8 cellular contexts compared by ENCODE assay signal in genomic region chr20:44884907-44885391, GRCh38. TPM values are rescaled to one million over a fixed set of nuclear protein-coding genes. Genes with fewer than 3 reads are reported as not detected.
A peak's percentile ranks its signal among the peaks of the same experiment; 100 is the strongest.
DNase-seq lines count a peak whose midpoint lies in the region; ATAC-seq and TF ChIP-seq lines count a peak whose summit lies in the region.

No MANE protein-coding gene starts in this region.

- DNase-seq in CD14-positive monocyte (ENCODE audit: low spot score) (no peak), Karpas-422 (no peak), neural crest cell (ENCODE audit: low read depth, low spot score) (no peak), NCI-H2196 treated with DMSO at 0.1 percent for 48 hours (lab: John Stamatoyannopoulos, UW; ENCODE audit: unreplicated experiment) (no peak), NK-92 (lab: John Stamatoyannopoulos, UW; ENCODE audit: unreplicated experiment) (no peak), omental fat pad (ENCODE audit: low spot score) (no peak)

- H3K36me3 ChIP-seq in Karpas-422 (ENCODE audit: insufficient read depth, low read length) (peaks cover 31% of the 10 kb centered on the region), duodenal mucosa (ENCODE audit: control insufficient read depth in 1 of 2, insufficient read depth in 2 of 2, low read length in 2 of 2) (peaks cover 0 to 6% of the 10 kb centered on the region in 2 donors)

- H3K27ac ChIP-seq in Karpas-422 (ENCODE audit: low read length), result no peak overlapping the region
- H3K27ac ChIP-seq in duodenal mucosa (ENCODE audit: low read depth, low read length), result peak overlapping the region; percentile 95

- H2AFZ ChIP-seq in Karpas-422 (ENCODE audit: low read length), result peak overlapping the region; percentile 90

- H3K9me3 ChIP-seq in Karpas-422 (ENCODE audit: low read length) (no peaks in the 10 kb centered on the region), duodenal mucosa (ENCODE audit: control insufficient read depth in 1 of 2, low read length in 2 of 2) (no peaks in the 10 kb centered on the region)

- H3K9me2 ChIP-seq in Karpas-422 (replicated peaks; ENCODE audit: insufficient read depth, low read length), result no peaks in the 10 kb centered on the region

- H3K4me1 ChIP-seq in Karpas-422 (ENCODE audit: low read length), result peaks cover 35% of the 10 kb centered on the region
- H3K4me1 ChIP-seq in duodenal mucosa (ENCODE audit: control insufficient read depth in 1 of 2, insufficient read depth in 2 of 2, low read length in 2 of 2), result peaks cover 35% of the 10 kb centered on the region in 2 donors

- H3K79me2 ChIP-seq in Karpas-422 (ENCODE audit: low read length), result peaks cover 45% of the 10 kb centered on the region

- peaks cover 49% of the 10 kb centered on the region for H3K4me1 Mint-ChIP-seq in CD14-positive monocyte
- H3K4me1 Mint-ChIP-seq in neural crest cell, result peaks cover 45% of the 10 kb centered on the region

- no peak for ATAC-seq in HG02623 (IDR thresholded peaks at IDR 0.05; ENCODE audit: unreplicated experiment)
- ATAC-seq in omental fat pad (ENCODE audit: low FRiP score), result no peak

- H3K9me3 Mint-ChIP-seq in CD14-positive monocyte (peaks cover 0 to 3% (median 0%) of the 10 kb centered on the region in 7 donors), neural crest cell (no peaks in the 10 kb centered on the region)

- H3K9ac ChIP-seq in Karpas-422 (ENCODE audit: low read length), result peak overlapping the region; percentile 79
- peak overlapping the region; percentile 64 to 87 for H3K9ac ChIP-seq in duodenal mucosa (ENCODE audit: low read depth in 1 of 2, low read length in 2 of 2)

- peak overlapping the region; percentile 91 to 96 for H3K4me3 Mint-ChIP-seq in CD14-positive monocyte
- peak overlapping the region; percentile 95 for H3K4me3 Mint-ChIP-seq in neural crest cell

- H3K36me3 Mint-ChIP-seq in CD14-positive monocyte (peaks cover 0 to 9% of the 10 kb centered on the region in 2 donors), neural crest cell (ENCODE audit: low read depth) (no peaks in the 10 kb centered on the region)

- H3K27me3 Mint-ChIP-seq in CD14-positive monocyte (ENCODE audit: low read depth in 3 of 3) (no peaks in the 10 kb centered on the region), neural crest cell (ENCODE audit: low read depth) (no peaks in the 10 kb centered on the region)

- intact Hi-C loops in CD14-positive monocyte (cut with micrococcal nuclease), result loop anchor here (5.0 to 10.0 kb wide), 2 partner anchors 82 to 680 kb away; partner anchors contain the start of gene STK4 (in 2 of the 2)

- no peaks in the 10 kb centered on the region for H3K27me3 ChIP-seq in Karpas-422 (ENCODE audit: low read length)
- no peaks in the 10 kb centered on the region for H3K27me3 ChIP-seq in duodenal mucosa (ENCODE audit: control insufficient read depth in 1 of 2, insufficient read depth in 2 of 2, low read length in 2 of 2)

- H3K4me2 ChIP-seq in Karpas-422 (ENCODE audit: low read depth, low read length, poor library complexity, severe bottlenecking), result peak overlapping the region; percentile 84

- peaks cover 41% of the 10 kb centered on the region for H4K20me1 ChIP-seq in Karpas-422 (ENCODE audit: insufficient read depth, low read depth, low read length)

- TF ChIP-seq CTCF in CD14-positive monocyte (IDR thresholded peaks at IDR 0.05), result no peak
- no peak for TF ChIP-seq CTCF in neural crest cell (conservative IDR thresholded peaks at IDR 0.05)
- TF ChIP-seq CTCF in omental fat pad (IDR thresholded peaks at IDR 0.05), result no peak

- peak overlapping the region; percentile 87 to 94 (median 91) for H3K27ac Mint-ChIP-seq in CD14-positive monocyte
- H3K27ac Mint-ChIP-seq in neural crest cell (ENCODE audit: unreplicated experiment), result peak overlapping the region; percentile 68

- peak overlapping the region; percentile 94 for H3K4me3 ChIP-seq in Karpas-422 (ENCODE audit: low read length)
- H3K4me3 ChIP-seq in duodenal mucosa (ENCODE audit: low read depth in 1 of 2, low read length in 2 of 2), result peak overlapping the region; percentile 77 to 90

RNA-seq across cellular contexts. Expression of gene YWHAB, which starts 0.6 kb away (rescaled TPM):
- 100 to 1,000 TPM; 504 to 654 TPM for polyA plus RNA-seq in CD14-positive monocyte
- total RNA-seq in Karpas-422 (2014; rRNA removed; shearing (Covaris generic); ENCODE audit: low replicate concordance), result 56.1 and 92.1 TPM in 2 replicates
- total RNA-seq in neural crest cell (168 and 172 TPM in 2 replicates), omental fat pad (100 to 1,000 TPM; 114 to 153 (median 143) TPM)

RNA-seq across cellular contexts. Expression of gene PABPC1L, which starts 24.9 kb away (rescaled TPM):
- polyA plus RNA-seq in CD14-positive monocyte, result under 1 TPM in 1 of 2 donors, not detected in 1; 0.21 TPM
- 68.3 and 81.0 TPM in 2 replicates for total RNA-seq in Karpas-422 (2014; rRNA removed; shearing (Covaris generic); ENCODE audit: low replicate concordance)
- total RNA-seq in neural crest cell, result 75.0 and 78.6 TPM in 2 replicates
- total RNA-seq in omental fat pad, result 10 to 100 TPM in 2 of 4 donors, 1 to 10 TPM in 2; 5.1 to 17.1 (median 10.3) TPM
